Comparison of ENCODE assay signal across 10 cellular contexts in genomic region chr9:130036099-130036498, GRCh38. TPM values are rescaled to one million over a fixed set of nuclear protein-coding genes. Genes with fewer than 3 reads are reported as not detected.
A peak's percentile ranks its signal among the peaks of the same experiment; 100 is the strongest.
DNase-seq lines count a peak whose midpoint lies in the region; ATAC-seq and TF ChIP-seq lines count a peak whose summit lies in the region.
"Had no signal": no experiment of that assay in that cellular context is flagged by ENCODE, and none has a peak within 500 bp of the region (broad histone marks: within the 10 kb centered on the region; RNA-seq: fewer than 3 reads in every experiment).

No MANE protein-coding gene starts in this region.

- H3K9me2 ChIP-seq in SK-N-SH = no peaks in the 10 kb centered on the region

- H3F3A ChIP-seq in SK-N-SH (replicated peaks; ENCODE audit: insufficient read depth) = peaks cover 13% of the 10 kb centered on the region

- H3K4me1 Mint-ChIP-seq in WTC11 = peaks cover 19% of the 10 kb centered on the region

- no peaks in the 10 kb centered on the region for H3K9me3 Mint-ChIP-seq in WTC11

- no peak overlapping the region for H3K4me3 Mint-ChIP-seq in WTC11

- peaks cover 52% of the 10 kb centered on the region for H4K20me1 ChIP-seq in SK-N-SH (ENCODE audit: insufficient read depth)

- H3K9me3 ChIP-seq in SK-N-SH = no peaks in the 10 kb centered on the region
- no peaks in the 10 kb centered on the region for H3K9me3 ChIP-seq in spleen

- DNase-seq in SK-N-SH (no peak), RWPE1 (ENCODE audit: low spot score) (peak; percentile 45), spleen (no peak), AG08395 (ENCODE audit: low spot score) (no peak), WTC11 (ENCODE audit: low spot score) (no peak)
- DNase-seq: SHP77 had no signal

- peaks cover 3% of the 10 kb centered on the region; the same call in 1 of the 2 replicates for H3K27me3 Mint-ChIP-seq in WTC11 (ENCODE audit: low read depth)

- H3K4me3 ChIP-seq in SK-N-SH (ENCODE audit: low read depth in 2 of 2, low read length in 1 of 2) = no peak overlapping the region
- peak overlapping the region in 1 of 8 donors; percentile 49 for H3K4me3 ChIP-seq in spleen
- H3K4me3 ChIP-seq: hepatocyte had no signal

- H3K27ac ChIP-seq in SK-N-SH (ENCODE audit: low read depth in 2 of 2, low read length in 1 of 2) (peak overlapping the region in 1 of 2 experiments; percentile 46; a peak in 2 of 4 replicates), RWPE1 (no peak overlapping the region), spleen (peak overlapping the region; percentile 2 to 99 (median 73))
- H3K27ac ChIP-seq: hepatocyte had no signal

- TF ChIP-seq CTCF in SK-N-SH (IDR thresholded peaks at IDR 0.05) (no peak), RWPE1 (conservative IDR thresholded peaks at IDR 0.05; ENCODE audit: low read depth) (no peak), spleen (IDR thresholded peaks at IDR 0.05 in 8 of 11, conservative IDR thresholded peaks at IDR 0.05 in 3 of 11) (no peak), WTC11 (IDR thresholded peaks at IDR 0.05) (no peak)

- H3K27me3 ChIP-seq in SK-N-SH (ENCODE audit: insufficient read depth) = no peaks in the 10 kb centered on the region
- H3K27me3 ChIP-seq in spleen (replicated peaks in 1 of 7) = no peaks in the 10 kb centered on the region
- H3K27me3 ChIP-seq: hepatocyte had no signal

- POLR2A ChIA-PET in SK-N-SH (lab: Yijun Ruan, JAX) (interaction anchor here (0.9 kb wide), 1 partner anchor 173 kb away, joined by 3 read pairs; no protein-coding TSS in a partner anchor), RWPE1 (lab: Yijun Ruan, JAX; ENCODE audit: low non-redundant PET) (interaction anchor here (0.5 to 0.7 kb wide), 2 partner anchors 17 to 44 kb away, joined by 3 to 6 read pairs; no protein-coding TSS in a partner anchor), WTC11 (lab: Charles Lee) (no interaction called here)

- no peak overlapping the region for H3K9ac ChIP-seq in SK-N-SH

- H2AFZ ChIP-seq in SK-N-SH (ENCODE audit: low read depth) = no peak overlapping the region
- H2AFZ ChIP-seq: hepatocyte had no signal

- ATAC-seq in SK-N-SH treated with all-trans-retinoic acid at 6 μM for 48 hours (no peak), esophagus mucosa (peak; percentile 71), HG03565 (IDR thresholded peaks at IDR 0.05; ENCODE audit: unreplicated experiment) (no peak), WTC11 (no peak)

- H3K27ac Mint-ChIP-seq in WTC11 = no peak overlapping the region

- no peaks in the 10 kb centered on the region for H3K36me3 ChIP-seq in SK-N-SH (replicated peaks in 1 of 2; ENCODE audit: control insufficient read depth in 1 of 2, insufficient read depth in 2 of 2, low read length in 1 of 2)
- peaks cover 0 to 7% (median 0%) of the 10 kb centered on the region in 6 donors for H3K36me3 ChIP-seq in spleen

- no peak for TF ChIP-seq RAD21 in SK-N-SH (IDR thresholded peaks at IDR 0.05; ENCODE audit: low read length)

- H3K4me2 ChIP-seq in SK-N-SH = 0 out of 2 replicates have a peak overlapping the region, but pooled peaks have one; percentile 42
- H3K4me2 ChIP-seq: hepatocyte had no signal

- H3K36me3 Mint-ChIP-seq in WTC11 = no peaks in the 10 kb centered on the region

- TF ChIP-seq POLR2A in spleen (IDR thresholded peaks at IDR 0.05) = no peak

- peaks cover 93% of the 10 kb centered on the region for H3K79me2 ChIP-seq in SK-N-SH (ENCODE audit: insufficient read depth)

- H3K4me1 ChIP-seq in SK-N-SH (ENCODE audit: control insufficient read depth in 1 of 2, insufficient read depth in 2 of 2, low read depth in 1 of 2, low read length in 1 of 2) (peaks cover 2 to 37% of the 10 kb centered on the region in 2 experiments; a peak in 3 of 4 replicates), spleen (peaks cover 48 to 99% (median 93%) of the 10 kb centered on the region in 6 donors)

- intact Hi-C loops in spleen (cut with DNase I; ENCODE audit: low total_unique reads) = loop anchor here (10.0 kb wide), 1 partner anchor 51 kb away; no protein-coding TSS in a partner anchor

- no peak for TF ChIP-seq EP300 in SK-N-SH (IDR thresholded peaks at IDR 0.05; ENCODE audit: borderline replicate concordance in 1 of 2, low read depth in 1 of 2, low read length in 1 of 2)

- CTCF ChIA-PET in SK-N-SH (lab: Yijun Ruan, JAX) = interaction anchor here (0.9 kb wide), 2 partner anchors 43 to 71 kb away, joined by 3 read pairs; no protein-coding TSS in a partner anchor
- CTCF ChIA-PET in RWPE1 (lab: Yijun Ruan, JAX) = interaction anchor here (0.6 kb wide), 2 partner anchors 158 to 180 kb away, joined by 3 read pairs; no protein-coding TSS in a partner anchor
- CTCF ChIA-PET in WTC11 (lab: Charles Lee) = no interaction called here

TF ChIP-seq in SK-N-SH, 30 proteins besides CTCF, POLR2A, EP300 and RAD21 (continues in another document):
- TF ChIP-seq RCOR1 (IDR thresholded peaks at IDR 0.05; ENCODE audit: low read length) = no peak
- TF ChIP-seq JUND (IDR thresholded peaks at IDR 0.05) = no peak
- TF ChIP-seq GABPA (IDR thresholded peaks at IDR 0.05; ENCODE audit: low read depth) = no peak
- TF ChIP-seq GATA2 (CRISPR knock-in tag; IDR thresholded peaks at IDR 0.05) = no peak
- no peak for TF ChIP-seq MEF2A (IDR thresholded peaks at IDR 0.05; ENCODE audit: borderline replicate concordance, low read depth)
- no peak for TF ChIP-seq FOXM1 (IDR thresholded peaks at IDR 0.05; ENCODE audit: low read depth)
- TF ChIP-seq TEAD4 (IDR thresholded peaks at IDR 0.05; ENCODE audit: borderline replicate concordance, insufficient read depth) = no peak
- no peak for TF ChIP-seq RXRA (IDR thresholded peaks at IDR 0.05; ENCODE audit: borderline replicate concordance, low read depth)

TF ChIP-seq in SK-N-SH treated with all-trans-retinoic acid at 6 μM for 48 hours, 23 proteins besides CTCF, POLR2A, EP300 and RAD21 (continues in another document):
- no peak for TF ChIP-seq CSDC2 (CRISPR knock-in tag; IDR thresholded peaks at IDR 0.05)
- no peak for TF ChIP-seq TSHZ2 (CRISPR knock-in tag; IDR thresholded peaks at IDR 0.05)
- TF ChIP-seq TOX (CRISPR knock-in tag; IDR thresholded peaks at IDR 0.05; ENCODE audit: borderline replicate concordance) = no peak
- no peak for TF ChIP-seq SNAI2 (CRISPR knock-in tag; IDR thresholded peaks at IDR 0.05)

TF ChIP-seq in WTC11, 78 proteins besides CTCF, POLR2A, EP300 and RAD21 (continues in another document):
- no peak for TF ChIP-seq HMGA2 (CRISPR knock-in tag; IDR thresholded peaks at IDR 0.05)
- no peak for TF ChIP-seq ZNF532 (CRISPR knock-in tag; IDR thresholded peaks at IDR 0.05; ENCODE audit: borderline replicate concordance)
- no peak for TF ChIP-seq HMGXB4 (CRISPR knock-in tag; IDR thresholded peaks at IDR 0.05)

RNA-seq across cellular contexts. Expression of gene FNBP1, which starts 6.9 kb away (rescaled TPM):
- polyA plus RNA-seq in SK-N-SH (2012; rRNA removed) = 10.2 and 11.0 TPM in 2 replicates
- polyA plus RNA-seq in SK-N-SH (2012; cell fraction: cytosol; rRNA removed) = 13.1 and 17.9 TPM in 2 replicates
- 19.1 and 20.3 TPM in 2 replicates for polyA plus RNA-seq in SK-N-SH (2012; cell fraction: nucleus; rRNA removed)
- 23.5 TPM for total RNA-seq in esophagus mucosa
- total RNA-seq in spleen = 100 to 1,000 TPM; 132 to 156 (median 148) TPM
- 10 to 100 TPM; 40.6 to 55.6 (median 54.9) TPM for polyA plus RNA-seq in spleen
- total RNA-seq in WTC11 (2021) = 38.1 to 43.6 TPM (median 38.4 TPM) in 3 replicates

RNA-seq across cellular contexts. Expression of gene GPR107, which starts 17.6 kb away (rescaled TPM):
- 23.0 and 29.9 TPM in 2 replicates for polyA plus RNA-seq in SK-N-SH (2012; rRNA removed)
- 20.9 and 24.6 TPM in 2 replicates for polyA plus RNA-seq in SK-N-SH (2012; cell fraction: cytosol; rRNA removed)
- polyA plus RNA-seq in SK-N-SH (2012; cell fraction: nucleus; rRNA removed) = 20.5 and 35.5 TPM in 2 replicates
- total RNA-seq in esophagus mucosa = 29.8 TPM
- total RNA-seq in spleen = 10 to 100 TPM; 25.2 to 42.8 (median 30.5) TPM
- 1 to 10 TPM; 3.9 to 7.4 (median 4.3) TPM for polyA plus RNA-seq in spleen
- 33.2 to 36.4 TPM (median 34.7 TPM) in 3 replicates for total RNA-seq in WTC11 (2021)
